Comparison of ENCODE assay signal across 8 cellular contexts in genomic region chr15:45586990-45587860, GRCh38. TPM values are rescaled to one million over a fixed set of nuclear protein-coding genes. Genes with fewer than 3 reads are reported as not detected.
DNase-seq lines count a peak whose midpoint lies in the region; ATAC-seq and TF ChIP-seq lines count a peak whose summit lies in the region.

A gene with protein sequence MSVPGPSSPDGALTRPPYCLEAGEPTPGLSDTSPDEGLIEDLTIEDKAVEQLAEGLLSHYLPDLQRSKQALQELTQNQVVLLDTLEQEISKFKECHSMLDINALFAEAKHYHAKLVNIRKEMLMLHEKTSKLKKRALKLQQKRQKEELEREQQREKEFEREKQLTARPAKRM (plus strand): TSS chr15:45587379. CDS start chr15:45587444, 65 bp downstream.

- H3K9me3 ChIP-seq in HUES48 (ENCODE audit: control insufficient read depth, insufficient read depth, low read length), result no peaks in the 10 kb centered on the region
- peaks cover 2% of the 10 kb centered on the region; the same call in 1 of the 2 replicates for H3K9me3 ChIP-seq in OCI-LY7 (ENCODE audit: low read length)
- no peaks in the 10 kb centered on the region for H3K9me3 ChIP-seq in mononuclear cell (ENCODE audit: low read depth, low read length)

- BruUV-seq in Calu3 (replicated peaks; lab: Mats Ljungman, UMichigan), result no TSS peak
- BruUV-seq in OCI-LY7 (replicated peaks; lab: Mats Ljungman, UMichigan), result no TSS peak

- peak within 1 kb of the TSS; percentile 98 for H3K4me3 ChIP-seq in HUES48 (ENCODE audit: low read depth, low read length)
- peak within 1 kb of the TSS; percentile 96 for H3K4me3 ChIP-seq in OCI-LY7 (ENCODE audit: low read depth, low read length, poor library complexity, severe bottlenecking)
- peak within 1 kb of the TSS; percentile 94 for H3K4me3 ChIP-seq in epithelial cell of esophagus (ENCODE audit: low read length)
- peak within 1 kb of the TSS; percentile 76 for H3K4me3 ChIP-seq in mononuclear cell (ENCODE audit: low read length)

- H3K27me3 Mint-ChIP-seq in Calu3 (ENCODE audit: unreplicated experiment), result no peaks in the 10 kb centered on the region

- peaks cover 4% of the 10 kb centered on the region for H3K36me3 ChIP-seq in HUES48 (ENCODE audit: control insufficient read depth, insufficient read depth, low read length)
- peaks cover 9% of the 10 kb centered on the region for H3K36me3 ChIP-seq in OCI-LY7 (ENCODE audit: insufficient read depth, low read length)

- peaks cover 60% of the 10 kb centered on the region for H3K79me2 ChIP-seq in OCI-LY7 (ENCODE audit: insufficient read depth, low read depth, low read length)

- peak within 1 kb of the TSS; percentile 99 for H3K27ac Mint-ChIP-seq in Calu3 (ENCODE audit: unreplicated experiment)

- intact Hi-C loops in Calu3 (cut with micrococcal nuclease; ENCODE audit: unreplicated experiment), result loop anchor here (5.0 kb wide), 2 partner anchors 50 to 65 kb away; partner anchors contain the start of gene SLC30A4
- intact Hi-C loops in OCI-LY7 (cut with micrococcal nuclease; ENCODE audit: unreplicated experiment), result loop anchor here (1.0 to 5.0 kb wide), 3 partner anchors 64 to 385 kb away; partner anchors contain the start of gene SLC30A4

- H3K9ac ChIP-seq in HUES48 (ENCODE audit: low read depth, low read length), result peak within 1 kb of the TSS; percentile 97

- peak; percentile 88 for DNase-seq in Calu3
- peak; percentile 93 for DNase-seq in OCI-LY7 (ENCODE audit: low spot score)
- DNase-seq in activated T-cell treated with anti-CD3 and anti-CD28 coated beads for 24 hours (ENCODE audit: low read depth), result peak; percentile 83
- DNase-seq in epithelial cell of esophagus (ENCODE audit: low read depth), result peak; percentile 88
- DNase-seq in stimulated activated CD8-positive, alpha-beta memory T cell treated with anti-CD3 and anti-CD28 coated beads, Interleukin-4, amount 100 ng/mL, for 1 hour (ENCODE audit: low read depth in 2 of 2, low spot score in 1 of 2), result peak; percentile 73 to 80

- peak within 1 kb of the TSS; percentile 78 for H3K4me3 Mint-ChIP-seq in Calu3 (ENCODE audit: low read depth, unreplicated experiment)

- ATAC-seq in GM21390 (IDR thresholded peaks at IDR 0.05; ENCODE audit: unreplicated experiment), result peak; percentile 70

- H3K9me2 ChIP-seq in OCI-LY7 (ENCODE audit: insufficient read depth, low read length), result no peaks in the 10 kb centered on the region

- POLR2A ChIA-PET in OCI-LY7 (lab: Charles Lee), result interaction anchor here (0.6 to 3.4 kb wide), 33 partner anchors 9 to 419 kb away, joined by 3 to 25 read pairs (median 4); a partner anchor contains a TSS

- H3K4me1 ChIP-seq in HUES48 (ENCODE audit: control insufficient read depth, insufficient read depth, low read length), result peaks cover 10% of the 10 kb centered on the region; the same call in 1 of the 2 replicates
- peaks cover 44% of the 10 kb centered on the region for H3K4me1 ChIP-seq in OCI-LY7 (ENCODE audit: insufficient read depth, low read length, poor library complexity, severe bottlenecking)
- H3K4me1 ChIP-seq in mononuclear cell (ENCODE audit: insufficient read depth, low read length), result peaks cover 44% of the 10 kb centered on the region

- peak within 1 kb of the TSS; percentile 94 for H3K4me2 ChIP-seq in OCI-LY7 (ENCODE audit: low read length)

- peaks cover 18% of the 10 kb centered on the region for H3K4me1 Mint-ChIP-seq in Calu3 (ENCODE audit: low read depth, unreplicated experiment)

- CTCF ChIA-PET in Calu3 (lab: Charles Lee) (interaction anchor here (1.3 to 2.1 kb wide), 2 partner anchors 24 to 66 kb away, joined by 3 to 5 read pairs; no protein-coding TSS in a partner anchor), OCI-LY7 (lab: Charles Lee; ENCODE audit: unreplicated experiment) (interaction anchor here (0.8 to 1.2 kb wide), 5 partner anchors 16 to 424 kb away, joined by 3 to 4 read pairs (median 3); no protein-coding TSS in a partner anchor)

- H4K20me1 ChIP-seq in OCI-LY7 (ENCODE audit: insufficient read depth, low read length), result peaks cover 11% of the 10 kb centered on the region

- TF ChIP-seq CTCF in Calu3 (IDR thresholded peaks at IDR 0.05; ENCODE audit: unreplicated experiment), result no peak
- TF ChIP-seq CTCF in OCI-LY7 (conservative IDR thresholded peaks at IDR 0.05; ENCODE audit: low read length), result no peak
- no peak for TF ChIP-seq CTCF in epithelial cell of esophagus (IDR thresholded peaks at IDR 0.05; ENCODE audit: insufficient read depth, low read depth, low read length, missing control alignments)

- H3K27ac ChIP-seq in HUES48 (ENCODE audit: low read depth, low read length), result peak within 1 kb of the TSS; percentile 98
- H3K27ac ChIP-seq in OCI-LY7 (ENCODE audit: low read depth, low read length, poor library complexity, severe bottlenecking), result peak within 1 kb of the TSS; percentile 78

- H3K27me3 ChIP-seq in HUES48 (ENCODE audit: control insufficient read depth, insufficient read depth, low read length) (no peaks in the 10 kb centered on the region), mononuclear cell (ENCODE audit: insufficient read depth, low read length) (no peaks in the 10 kb centered on the region)

- peaks cover 25% of the 10 kb centered on the region for H3K36me3 Mint-ChIP-seq in Calu3 (ENCODE audit: insufficient read depth, unreplicated experiment)

- peak within 1 kb of the TSS; percentile 71; the same call in 1 of the 2 replicates for H2AFZ ChIP-seq in OCI-LY7 (ENCODE audit: low read length)

- H3K9me3 Mint-ChIP-seq in Calu3 (ENCODE audit: low read depth, unreplicated experiment), result no peaks in the 10 kb centered on the region

RNA-seq across cellular contexts. Expression of the gene that starts here (rescaled TPM):
- total RNA-seq in Calu3 (2022) (27.7 and 35.0 TPM in 2 replicates), OCI-LY7 (2022) (79.0 and 85.1 TPM in 2 replicates), mononuclear cell (102 TPM)
- total RNA-seq in OCI-LY7 (2014; rRNA removed; shearing (Covaris generic)), result 50.2 and 74.7 TPM in 2 replicates

Comparison
In these comparisons a context has a peak if more than half of its experiments do, and no peak if none do; other contexts are left out.
1. Peak in every context shown above with its lines: DNase-seq, ATAC-seq, H3K4me3 ChIP-seq and H3K27ac ChIP-seq.